19 cellular contexts compared by ENCODE assay signal in genomic region chr7:41828911-41829310, GRCh38.
DNase-seq lines count a peak whose midpoint lies in the region; ATAC-seq, FAIRE-seq and TF ChIP-seq lines count a peak whose summit lies in the region.
"Had no signal": no experiment of that assay in that cellular context is flagged by ENCODE, and none has a peak within 500 bp of the region (broad histone marks: within the 10 kb centered on the region; RNA-seq: fewer than 3 reads in every experiment).

No MANE protein-coding gene starts in this region.

- H2BK5ac ChIP-seq in mesenchymal stem cell (ENCODE audit: low read depth, low read length, poor library complexity, severe bottlenecking) = no peak overlapping the region

- no peak overlapping the region for H3K4ac ChIP-seq in mesenchymal stem cell (ENCODE audit: low read depth in 1 of 2, low read length in 2 of 2)

- H3K27me3 ChIP-seq in Caco-2 (replicated peaks; ENCODE audit: control insufficient read depth, insufficient read depth, low read length) = no peaks in the 10 kb centered on the region
- H3K27me3 ChIP-seq in mesenchymal stem cell (ENCODE audit: control insufficient read depth in 1 of 2, insufficient read depth in 1 of 2, low read length in 2 of 2) = no peaks in the 10 kb centered on the region
- no peaks in the 10 kb centered on the region for H3K27me3 ChIP-seq in pancreas
- H3K27me3 ChIP-seq in MM.1S (replicated peaks; ENCODE audit: insufficient read depth, low read length) = no peaks in the 10 kb centered on the region

- H3K79me1 ChIP-seq in mesenchymal stem cell (replicated peaks; ENCODE audit: low read length, poor library complexity, severe bottlenecking) = no peaks in the 10 kb centered on the region

- no peaks in the 10 kb centered on the region for H3F3A ChIP-seq in MM.1S (ENCODE audit: insufficient read depth, low read length)

- H4K91ac ChIP-seq in mesenchymal stem cell (ENCODE audit: low read length) = no peak overlapping the region

- no peaks in the 10 kb centered on the region for H4K20me1 ChIP-seq in MM.1S (ENCODE audit: insufficient read depth, low read length)

- H3K9ac ChIP-seq in mesenchymal stem cell (ENCODE audit: low read length) (no peak overlapping the region), MM.1S (ENCODE audit: low read length) (no peak overlapping the region)

- intact Hi-C loops in Caco-2 (cut with micrococcal nuclease; ENCODE audit: unreplicated experiment) = no loop called here
- intact Hi-C loops in pancreas (cut with DNase I) = no loop called here

- H3K9me3 ChIP-seq in Caco-2 (peaks cover 4% of the 10 kb centered on the region; the same call in 1 of the 2 replicates), mesenchymal stem cell (ENCODE audit: control insufficient read depth, low read length) (peaks cover 5% of the 10 kb centered on the region), pancreas (no peaks in the 10 kb centered on the region), MM.1S (replicated peaks; ENCODE audit: insufficient read depth, low read length) (no peaks in the 10 kb centered on the region)

- H2BK12ac ChIP-seq in mesenchymal stem cell (ENCODE audit: low read length in 2 of 2) = no peak overlapping the region

- peaks cover 6% of the 10 kb centered on the region for H3K4me1 ChIP-seq in Caco-2
- peaks cover 3% of the 10 kb centered on the region for H3K4me1 ChIP-seq in mesenchymal stem cell (ENCODE audit: control insufficient read depth, insufficient read depth, low read depth, low read length)
- H3K4me1 ChIP-seq in pancreas = no peaks in the 10 kb centered on the region
- H3K4me1 ChIP-seq in MM.1S (ENCODE audit: low read length) = no peaks in the 10 kb centered on the region

- H2AFZ ChIP-seq in mesenchymal stem cell (ENCODE audit: low read depth, low read length) = no peak overlapping the region
- no peak overlapping the region for H2AFZ ChIP-seq in MM.1S (ENCODE audit: low read length)
- H2AFZ ChIP-seq: GM23338 had no signal

- WGBS in mesenchymal stem cell = 98% methylated on average over 2 of the region's 4 CpGs
- WGBS in pancreas, 2 donors = 34 to 43% methylated on average over 4 of the region's 4 CpGs

- no peak overlapping the region for H3K23ac ChIP-seq in mesenchymal stem cell (ENCODE audit: low read length in 2 of 2)

- H3K4me3 ChIP-seq in Caco-2 (ENCODE audit: low read depth, low read length) (no peak overlapping the region), mesenchymal stem cell (ENCODE audit: insufficient read depth in 1 of 2, low read depth in 1 of 2, low read length in 2 of 2) (no peak overlapping the region), pancreas (no peak overlapping the region), MM.1S (ENCODE audit: low read length) (no peak overlapping the region)
- H3K4me3 ChIP-seq: GM12878, GM23338 had no signal

- no peak for TF ChIP-seq CTCF in Caco-2 (IDR thresholded peaks at IDR 0.05; ENCODE audit: insufficient read depth in 1 of 2, low read depth in 1 of 2, low read length in 1 of 2, severe bottlenecking in 1 of 2, unreplicated experiment in 1 of 2)
- no peak for TF ChIP-seq CTCF in pancreas (IDR thresholded peaks at IDR 0.05)
- TF ChIP-seq CTCF in MM.1S (IDR thresholded peaks at IDR 0.05; ENCODE audit: low read length) = no peak
- no peak for TF ChIP-seq CTCF in nephron progenitor cell (IDR thresholded peaks at IDR 0.05)

- no peak overlapping the region for H2BK15ac ChIP-seq in mesenchymal stem cell (ENCODE audit: low read depth, poor library complexity, severe bottlenecking)

- H2AK5ac ChIP-seq in mesenchymal stem cell (ENCODE audit: low read length, severe bottlenecking) = no peak overlapping the region

- no peak overlapping the region for H3K14ac ChIP-seq in mesenchymal stem cell (ENCODE audit: low read length in 2 of 2)

- peaks cover 26% of the 10 kb centered on the region for H3K9me3 Mint-ChIP-seq in Caco-2 (ENCODE audit: unreplicated experiment)
- H3K9me3 Mint-ChIP-seq in nephron progenitor cell = peaks cover 26% of the 10 kb centered on the region

- H3K36me3 Mint-ChIP-seq in Caco-2 (ENCODE audit: insufficient read depth, unreplicated experiment) (no peaks in the 10 kb centered on the region), nephron progenitor cell (ENCODE audit: low read depth) (peaks cover 8% of the 10 kb centered on the region)
- H3K36me3 Mint-ChIP-seq: CD4-positive, alpha-beta memory T cell had no signal

- H3K27ac Mint-ChIP-seq in Caco-2 (ENCODE audit: unreplicated experiment) (peak overlapping the region; percentile 43), nephron progenitor cell (no peak overlapping the region)
- H3K27ac Mint-ChIP-seq: CD4-positive, alpha-beta memory T cell; GM23338; H9 had no signal

- H3K27ac ChIP-seq in mesenchymal stem cell (ENCODE audit: low read length, poor library complexity, severe bottlenecking) (no peak overlapping the region), pancreas (no peak overlapping the region), MM.1S (ENCODE audit: low read length) (no peak overlapping the region)

- H3K18ac ChIP-seq in mesenchymal stem cell (ENCODE audit: low read depth in 1 of 2, low read length in 2 of 2) = no peak overlapping the region

- H2BK120ac ChIP-seq in mesenchymal stem cell (ENCODE audit: low read depth, low read length) = no peak overlapping the region

- H3K4me1 Mint-ChIP-seq in Caco-2 (ENCODE audit: low read depth, unreplicated experiment) (peaks cover 9% of the 10 kb centered on the region), nephron progenitor cell (no peaks in the 10 kb centered on the region)
- H3K4me1 Mint-ChIP-seq: CD4-positive, alpha-beta memory T cell had no signal

- H3K36me3 ChIP-seq in Caco-2 (ENCODE audit: control insufficient read depth, insufficient read depth, low read length) (no peaks in the 10 kb centered on the region), mesenchymal stem cell (ENCODE audit: control insufficient read depth in 1 of 2, insufficient read depth in 2 of 2, low read depth in 1 of 2, low read length in 2 of 2) (no peaks in the 10 kb centered on the region), pancreas (no peaks in the 10 kb centered on the region), MM.1S (replicated peaks; ENCODE audit: insufficient read depth, low read length) (no peaks in the 10 kb centered on the region)

- POLR2A ChIA-PET in Caco-2 (lab: Charles Lee) = no interaction called here

- CTCF ChIA-PET in Caco-2 (lab: Charles Lee) = interaction anchor here (0.6 kb wide), 1 partner anchor 112 kb away, joined by 3 read pairs; no protein-coding TSS in a partner anchor

- H3K27me3 Mint-ChIP-seq in Caco-2 (ENCODE audit: insufficient read depth, unreplicated experiment) (no peaks in the 10 kb centered on the region), nephron progenitor cell (ENCODE audit: low read depth, poor library complexity) (peaks cover 2% of the 10 kb centered on the region)

- peak overlapping the region; percentile 51 for H4K8ac ChIP-seq in mesenchymal stem cell (ENCODE audit: low read length)

- DNase-seq in Caco-2 (peak in 1 of 2 experiments; percentile 22), RPMI7951 (ENCODE audit: low read depth) (peak; percentile 63), mesenchymal stem cell (no peak), pancreas (no peak), MM.1S (no peak), nephron progenitor cell (no peak)
- DNase-seq: 8988T; C1 segment of cervical spinal cord; CD4-positive, alpha-beta memory T cell; COR-L47; DMS153; DND-41; H9 had no signal

- no TSS peak for BruUV-seq in Caco-2 (replicated peaks; lab: Mats Ljungman, UMichigan)

- H3K4me3 Mint-ChIP-seq in Caco-2 (ENCODE audit: unreplicated experiment) (no peak overlapping the region), nephron progenitor cell (no peak overlapping the region)
- H3K4me3 Mint-ChIP-seq: CD4-positive, alpha-beta memory T cell; GM23338; H9 had no signal

- no peaks in the 10 kb centered on the region for H3K79me2 ChIP-seq in MM.1S (ENCODE audit: low read length)

- H3K4me2 ChIP-seq in mesenchymal stem cell (ENCODE audit: low read length, poor library complexity, severe bottlenecking) (no peak overlapping the region), MM.1S (ENCODE audit: low read depth, low read length) (no peak overlapping the region)
- H3K4me2 ChIP-seq: GM23338 had no signal

- no peak for FAIRE-seq in pancreas (lab: Jason Lieb, UNC)
- FAIRE-seq: G401.6, GM12878, GM19239 had no signal

- no peaks in the 10 kb centered on the region for H3K9me2 ChIP-seq in MM.1S (replicated peaks; ENCODE audit: insufficient read depth, low read length)

- ATAC-seq in HG03354 (IDR thresholded peaks at IDR 0.05; ENCODE audit: poor library complexity, severe bottlenecking, unreplicated experiment) (no peak), pancreas (no peak)
- ATAC-seq: GM12878, GM23338, HCT116 had no signal
